24 cellular contexts compared by ENCODE assay signal in the genomic region with DNA sequence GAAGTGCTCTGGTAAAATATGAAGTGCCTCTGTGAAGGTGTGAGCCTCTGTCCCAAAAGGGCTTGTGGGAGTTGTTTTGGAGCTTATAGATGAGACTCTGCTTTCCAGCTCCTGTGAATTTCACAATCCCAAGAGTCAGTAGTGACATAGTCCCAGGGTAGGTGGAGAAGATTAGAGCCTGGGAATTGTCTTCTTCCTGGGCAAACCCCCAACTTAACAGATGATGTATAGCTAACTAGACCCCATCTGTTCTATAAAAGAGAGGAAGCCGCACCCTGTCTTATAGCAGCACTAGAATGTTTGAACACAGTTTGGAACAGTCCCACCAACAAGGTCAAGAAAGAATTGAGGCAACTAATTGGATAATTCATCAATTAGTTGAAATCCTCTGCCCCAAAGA.
"Had no signal": no experiment of that assay in that cellular context is flagged by ENCODE, and none has a peak within 500 bp of the region (broad histone marks: within the 10 kb centered on the region; RNA-seq: fewer than 3 reads in every experiment).

No MANE protein-coding gene starts in this region.

- H3K27ac Mint-ChIP-seq: activated B cell treated with CpG ODN at 0.5 μM for 24 hours; activated CD4-positive, alpha-beta T cell treated with anti-CD3 and anti-CD28 coated beads, Interleukin-2, amount 10 ng/mL, durations not matched to agents 24 days and 14 days; brain; T-cell had no signal

- H3K36me3 Mint-ChIP-seq: brain, T-cell had no signal

- DNase-seq: activated B cell treated with CpG ODN at 0.5 μM for 24 hours; activated CD4-positive, alpha-beta T cell treated with anti-CD3 and anti-CD28 coated beads for 1 hour; activated CD4-positive, alpha-beta T cell treated with anti-CD3 and anti-CD28 coated beads, Interleukin-2, amount 10 ng/mL, durations not matched to agents 24 days and 14 days; activated CD4-positive, alpha-beta T cell treated with anti-CD3 and anti-CD28 coated beads, Interleukin-2, amount 50 U/mL, for 48 hours; activated CD8-positive, alpha-beta memory T cell treated with anti-CD3 and anti-CD28 coated beads for 24 hours; activated effector memory CD4-positive, alpha-beta T cell treated with anti-CD3 and anti-CD28 coated beads, Interleukin-2, amount 50 U/mL, for 16 hours; activated naive CD4-positive, alpha-beta T cell treated with Interleukin-2 at 50 U/mL for 16 hours; activated T-cell treated with anti-CD3 and anti-CD28 coated beads, Interleukin-2, amount 50 U/mL, for 4 hours; amygdala; Kasumi-1; NCI-H146; NCI-H2029; NCI-H2107; NCI-H2171 treated with DMSO at 0.1 percent for 48 hours; NCI-H226; NCI-H510A treated with DMSO at 0.1 percent for 48 hours; NCI-H748 treated with DMSO at 0.1 percent for 48 hours; SIG-M5; T-cell; T-helper 2 cell; T1000 had no signal

- H3K9me3 Mint-ChIP-seq: activated B cell treated with CpG ODN at 0.5 μM for 24 hours; activated CD4-positive, alpha-beta T cell treated with anti-CD3 and anti-CD28 coated beads, Interleukin-2, amount 10 ng/mL, durations not matched to agents 24 days and 14 days; activated naive CD4-positive, alpha-beta T cell treated with anti-CD3 and anti-CD28 coated beads, Interleukin-2, amount 50 U/mL, for 72 hours; activated T-cell treated with anti-CD3 and anti-CD28 coated beads, Interleukin-2, amount 50 U/mL, for 4 hours; central memory CD8-positive, alpha-beta T cell; T-cell had no signal

- ATAC-seq: activated naive CD4-positive, alpha-beta T cell treated with anti-CD3 and anti-CD28 coated beads, Interleukin-2, amount 50 U/mL, for 72 hours; activated T-cell treated with anti-CD3 and anti-CD28 coated beads, Interleukin-2, amount 50 U/mL, for 4 hours; T-cell had no signal

- H3K27me3 Mint-ChIP-seq: activated CD4-positive, alpha-beta T cell treated with anti-CD3 and anti-CD28 coated beads, Interleukin-2, amount 10 ng/mL, durations not matched to agents 24 days and 14 days; brain had no signal

- H3K4me1 Mint-ChIP-seq: activated B cell treated with CpG ODN at 0.5 μM for 24 hours; activated CD4-positive, alpha-beta T cell treated with anti-CD3 and anti-CD28 coated beads, Interleukin-2, amount 10 ng/mL, durations not matched to agents 24 days and 14 days; central memory CD8-positive, alpha-beta T cell; T-cell had no signal

- H3K4me3 Mint-ChIP-seq: activated B cell treated with CpG ODN at 0.5 μM for 24 hours; activated CD4-positive, alpha-beta T cell treated with anti-CD3 and anti-CD28 coated beads, Interleukin-2, amount 10 ng/mL, durations not matched to agents 24 days and 14 days; activated T-cell treated with anti-CD3 and anti-CD28 coated beads, Interleukin-2, amount 50 U/mL, for 4 hours; brain; central memory CD8-positive, alpha-beta T cell; T-cell had no signal
